1 cellular context compared by ENCODE assay signal in genomic region chr9:127524373-127524772, GRCh38.
TF ChIP-seq lines count a peak whose summit lies in the region.

No MANE protein-coding gene starts in this region.

TF ChIP-seq in GM23338, 12 proteins besides CTCF, POLR2A, EP300 and RAD21 (continued from another document):
- TF ChIP-seq ZNF462 (CRISPR knock-in tag; IDR thresholded peaks at IDR 0.05) = no peak
- TF ChIP-seq ETS1 (IDR thresholded peaks at IDR 0.05) = no peak
- TF ChIP-seq NANOG (IDR thresholded peaks at IDR 0.05; ENCODE audit: borderline replicate concordance) = no peak
